ENCODE assay signal across 1 cellular context in the genomic region with DNA sequence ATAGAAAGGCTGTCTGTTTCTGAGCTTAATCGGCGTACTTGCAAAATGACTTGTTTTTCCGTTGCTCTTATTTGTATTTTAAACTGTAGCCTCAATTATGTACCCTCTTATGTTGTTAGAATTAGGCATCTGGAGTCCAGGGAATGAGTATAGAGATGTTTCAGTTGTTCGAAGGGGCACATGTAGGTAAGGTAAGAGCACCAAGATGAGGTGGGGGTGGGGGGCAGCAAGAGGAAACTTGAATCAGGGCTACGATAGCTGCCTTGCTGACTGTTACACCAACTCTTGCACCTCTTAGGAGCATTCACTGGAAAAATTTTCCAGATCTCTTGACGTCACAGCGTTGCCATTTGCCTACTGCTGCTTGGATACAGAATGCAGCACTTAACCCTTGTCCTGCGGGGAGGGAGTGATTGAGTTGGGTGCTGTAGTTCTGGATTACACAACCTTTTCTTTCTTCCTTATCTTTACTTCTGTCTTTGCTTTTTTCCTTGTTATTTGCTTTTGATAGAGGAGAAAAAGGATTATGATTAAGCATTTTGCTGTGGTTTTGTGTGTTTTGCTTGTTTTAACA.
TF ChIP-seq lines count a peak whose summit lies in the region.

No MANE protein-coding gene starts in this region.

TF ChIP-seq in HepG2, 621 proteins besides CTCF, POLR2A, EP300 and RAD21 (continued from another document and continues in another):
- TF ChIP-seq, protein P1, sequence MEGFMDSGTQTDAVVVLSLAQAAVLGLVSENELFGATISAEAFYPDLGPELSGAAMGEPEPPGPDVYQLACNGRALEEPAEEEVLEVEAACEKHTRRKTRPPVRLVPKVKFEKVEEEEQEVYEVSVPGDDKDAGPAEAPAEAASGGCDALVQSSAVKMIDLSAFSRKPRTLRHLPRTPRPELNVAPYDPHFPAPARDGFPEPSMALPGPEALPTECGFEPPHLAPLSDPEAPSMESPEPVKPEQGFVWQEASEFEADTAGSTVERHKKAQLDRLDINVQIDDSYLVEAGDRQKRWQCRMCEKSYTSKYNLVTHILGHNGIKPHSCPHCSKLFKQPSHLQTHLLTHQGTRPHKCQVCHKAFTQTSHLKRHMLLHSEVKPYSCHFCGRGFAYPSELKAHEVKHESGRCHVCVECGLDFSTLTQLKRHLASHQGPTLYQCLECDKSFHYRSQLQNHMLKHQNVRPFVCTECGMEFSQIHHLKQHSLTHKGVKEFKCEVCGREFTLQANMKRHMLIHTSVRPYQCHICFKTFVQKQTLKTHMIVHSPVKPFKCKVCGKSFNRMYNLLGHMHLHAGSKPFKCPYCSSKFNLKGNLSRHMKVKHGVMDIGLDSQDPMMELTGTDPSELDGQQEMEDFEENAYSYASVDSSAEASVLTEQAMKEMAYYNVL (CRISPR knock-in tag; IDR thresholded peaks at IDR 0.05; ENCODE audit: borderline replicate concordance) = peak; percentile 99
- no peak for TF ChIP-seq ZNF337 (CRISPR knock-in tag; IDR thresholded peaks at IDR 0.05; ENCODE audit: borderline replicate concordance, low read depth)
- no peak for TF ChIP-seq HNRNPK (IDR thresholded peaks at IDR 0.05; ENCODE audit: low read depth, low read length, poor library complexity, severe bottlenecking)
- no peak for TF ChIP-seq NFRKB (IDR thresholded peaks at IDR 0.05)
- 0 out of 2 replicates have a peak, but pooled peaks have one; percentile 24 for TF ChIP-seq DNMT3B (CRISPR knock-in tag; conservative IDR thresholded peaks at IDR 0.05)
- TF ChIP-seq KAT8 (CRISPR knock-in tag; IDR thresholded peaks at IDR 0.05) = 0 out of 2 replicates have a peak, but pooled peaks have one; percentile 39
- TF ChIP-seq MXD4 (CRISPR knock-in tag; IDR thresholded peaks at IDR 0.05) = peak; percentile 72; the same call in 1 of the 2 replicates
- no peak for TF ChIP-seq ZNF552 (CRISPR knock-in tag; IDR thresholded peaks at IDR 0.05; ENCODE audit: borderline replicate concordance)
- no peak for TF ChIP-seq AKNA (CRISPR knock-in tag; IDR thresholded peaks at IDR 0.05; ENCODE audit: borderline replicate concordance)
- TF ChIP-seq SOX6 (IDR thresholded peaks at IDR 0.05) = no peak
- TF ChIP-seq SOX6 (CRISPR knock-in tag; IDR thresholded peaks at IDR 0.05) = peak; percentile 82
- peak; percentile 61 for TF ChIP-seq RFX1 (IDR thresholded peaks at IDR 0.05)
- 0 out of 2 replicates have a peak, but pooled peaks have one; percentile 7 for TF ChIP-seq LCORL (IDR thresholded peaks at IDR 0.05)
- TF ChIP-seq LCORL (CRISPR knock-in tag; IDR thresholded peaks at IDR 0.05) = no peak
- TF ChIP-seq ZNF609 (CRISPR knock-in tag; IDR thresholded peaks at IDR 0.05; ENCODE audit: borderline replicate concordance) = no peak; the same call in 1 of the 2 replicates
- TF ChIP-seq ATF1 (CRISPR knock-in tag; IDR thresholded peaks at IDR 0.05) = peak; percentile 72; the same call in 1 of the 2 replicates
- 0 out of 2 replicates have a peak, but pooled peaks have one; percentile 12 for TF ChIP-seq PITX1 (CRISPR knock-in tag; IDR thresholded peaks at IDR 0.05)
- TF ChIP-seq ZNF616 (CRISPR knock-in tag; IDR thresholded peaks at IDR 0.05; ENCODE audit: low read depth) = no peak
- no peak for TF ChIP-seq CSRNP2 (CRISPR knock-in tag; conservative IDR thresholded peaks at IDR 0.05; ENCODE audit: low read depth)
- TF ChIP-seq, protein P2, sequence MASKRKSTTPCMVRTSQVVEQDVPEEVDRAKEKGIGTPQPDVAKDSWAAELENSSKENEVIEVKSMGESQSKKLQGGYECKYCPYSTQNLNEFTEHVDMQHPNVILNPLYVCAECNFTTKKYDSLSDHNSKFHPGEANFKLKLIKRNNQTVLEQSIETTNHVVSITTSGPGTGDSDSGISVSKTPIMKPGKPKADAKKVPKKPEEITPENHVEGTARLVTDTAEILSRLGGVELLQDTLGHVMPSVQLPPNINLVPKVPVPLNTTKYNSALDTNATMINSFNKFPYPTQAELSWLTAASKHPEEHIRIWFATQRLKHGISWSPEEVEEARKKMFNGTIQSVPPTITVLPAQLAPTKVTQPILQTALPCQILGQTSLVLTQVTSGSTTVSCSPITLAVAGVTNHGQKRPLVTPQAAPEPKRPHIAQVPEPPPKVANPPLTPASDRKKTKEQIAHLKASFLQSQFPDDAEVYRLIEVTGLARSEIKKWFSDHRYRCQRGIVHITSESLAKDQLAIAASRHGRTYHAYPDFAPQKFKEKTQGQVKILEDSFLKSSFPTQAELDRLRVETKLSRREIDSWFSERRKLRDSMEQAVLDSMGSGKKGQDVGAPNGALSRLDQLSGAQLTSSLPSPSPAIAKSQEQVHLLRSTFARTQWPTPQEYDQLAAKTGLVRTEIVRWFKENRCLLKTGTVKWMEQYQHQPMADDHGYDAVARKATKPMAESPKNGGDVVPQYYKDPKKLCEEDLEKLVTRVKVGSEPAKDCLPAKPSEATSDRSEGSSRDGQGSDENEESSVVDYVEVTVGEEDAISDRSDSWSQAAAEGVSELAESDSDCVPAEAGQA (IDR thresholded peaks at IDR 0.05; ENCODE audit: low read depth) = peak; percentile 21; the same call in 1 of the 2 replicates
- TF ChIP-seq, protein P2 (CRISPR knock-in tag; IDR thresholded peaks at IDR 0.05; ENCODE audit: borderline replicate concordance) = no peak
- TF ChIP-seq ZNF772 (CRISPR knock-in tag; IDR thresholded peaks at IDR 0.05) = no peak
- TF ChIP-seq ZBTB7B (CRISPR knock-in tag; IDR thresholded peaks at IDR 0.05) = 0 out of 2 replicates have a peak, but pooled peaks have one; percentile 16
- TF ChIP-seq FOXC1 (CRISPR knock-in tag; IDR thresholded peaks at IDR 0.05; ENCODE audit: borderline replicate concordance) = no peak
- TF ChIP-seq CEBPG (CRISPR knock-in tag; IDR thresholded peaks at IDR 0.05) = peak; percentile 87
- TF ChIP-seq FOXP4 (CRISPR knock-in tag; IDR thresholded peaks at IDR 0.05) = peak; percentile 66
- 0 out of 2 replicates have a peak, but pooled peaks have one; percentile 49 for TF ChIP-seq ZNF644 (CRISPR knock-in tag; IDR thresholded peaks at IDR 0.05; ENCODE audit: low read depth)
- TF ChIP-seq ZNF264 (CRISPR knock-in tag; IDR thresholded peaks at IDR 0.05) = no peak
- no peak for TF ChIP-seq ZNF282 (IDR thresholded peaks at IDR 0.05; ENCODE audit: partially characterized antibody)
